ENCODE assay signal across 1 cellular context in the genomic region with DNA sequence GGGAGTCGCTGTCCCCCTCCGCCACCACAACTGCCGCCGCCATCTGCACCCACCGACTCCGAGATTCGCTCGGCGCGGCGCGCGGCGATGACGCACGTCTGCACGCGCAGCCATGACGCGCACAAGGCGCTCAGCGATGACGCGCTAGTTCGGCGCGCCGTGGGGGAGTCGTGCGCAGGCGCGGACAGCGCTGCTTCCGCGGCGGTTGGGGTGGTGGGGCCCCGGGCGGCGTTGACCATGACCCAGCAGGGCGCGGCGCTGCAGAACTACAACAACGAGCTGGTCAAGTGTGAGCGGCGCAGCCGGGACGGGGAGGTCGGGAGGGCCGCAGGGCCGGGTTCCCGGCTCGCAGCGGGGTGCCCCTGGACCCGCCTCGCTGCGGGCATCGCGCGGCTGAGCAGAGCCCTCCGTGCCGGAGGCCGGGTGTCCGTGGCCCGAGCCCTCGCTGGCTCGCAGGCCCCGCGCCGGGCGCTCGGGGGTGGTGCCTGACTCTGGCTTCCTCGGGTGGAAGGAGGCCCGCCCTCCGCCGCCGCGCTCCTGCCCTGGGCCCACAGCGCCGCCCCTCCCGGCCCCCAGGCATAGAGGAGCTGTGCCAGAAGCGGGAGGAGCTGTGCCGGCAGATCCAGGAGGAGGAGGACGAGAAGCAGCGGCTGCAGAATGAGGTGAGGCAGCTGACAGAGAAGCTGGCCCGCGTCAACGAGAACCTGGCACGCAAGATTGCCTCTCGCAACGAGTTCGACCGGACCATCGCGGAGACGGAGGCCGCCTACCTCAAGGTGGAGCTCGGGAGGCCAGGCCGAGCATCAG.
TF ChIP-seq lines count a peak whose summit lies in the region.

A gene with protein sequence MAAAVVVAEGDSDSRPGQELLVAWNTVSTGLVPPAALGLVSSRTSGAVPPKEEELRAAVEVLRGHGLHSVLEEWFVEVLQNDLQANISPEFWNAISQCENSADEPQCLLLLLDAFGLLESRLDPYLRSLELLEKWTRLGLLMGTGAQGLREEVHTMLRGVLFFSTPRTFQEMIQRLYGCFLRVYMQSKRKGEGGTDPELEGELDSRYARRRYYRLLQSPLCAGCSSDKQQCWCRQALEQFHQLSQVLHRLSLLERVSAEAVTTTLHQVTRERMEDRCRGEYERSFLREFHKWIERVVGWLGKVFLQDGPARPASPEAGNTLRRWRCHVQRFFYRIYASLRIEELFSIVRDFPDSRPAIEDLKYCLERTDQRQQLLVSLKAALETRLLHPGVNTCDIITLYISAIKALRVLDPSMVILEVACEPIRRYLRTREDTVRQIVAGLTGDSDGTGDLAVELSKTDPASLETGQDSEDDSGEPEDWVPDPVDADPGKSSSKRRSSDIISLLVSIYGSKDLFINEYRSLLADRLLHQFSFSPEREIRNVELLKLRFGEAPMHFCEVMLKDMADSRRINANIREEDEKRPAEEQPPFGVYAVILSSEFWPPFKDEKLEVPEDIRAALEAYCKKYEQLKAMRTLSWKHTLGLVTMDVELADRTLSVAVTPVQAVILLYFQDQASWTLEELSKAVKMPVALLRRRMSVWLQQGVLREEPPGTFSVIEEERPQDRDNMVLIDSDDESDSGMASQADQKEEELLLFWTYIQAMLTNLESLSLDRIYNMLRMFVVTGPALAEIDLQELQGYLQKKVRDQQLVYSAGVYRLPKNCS (minus strand): TSS at position 71 of the 807 bp plus-strand sequence. CDS start 28 bp downstream, at position 43.
A gene with protein sequence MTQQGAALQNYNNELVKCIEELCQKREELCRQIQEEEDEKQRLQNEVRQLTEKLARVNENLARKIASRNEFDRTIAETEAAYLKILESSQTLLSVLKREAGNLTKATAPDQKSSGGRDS (plus strand): TSS at position 187 of the 807 bp plus-strand sequence. CDS start 51 bp downstream, at position 238.

TF ChIP-seq in H1, 55 proteins besides CTCF, POLR2A, EP300 and RAD21 (continues in another document):
- TF ChIP-seq MAFK (IDR thresholded peaks at IDR 0.05; ENCODE audit: low read depth, low read length), result no peak
- peak; percentile 100 for TF ChIP-seq KDM4A (IDR thresholded peaks at IDR 0.05; ENCODE audit: low read depth, low read length, severe bottlenecking)
- TF ChIP-seq TCF12 (IDR thresholded peaks at IDR 0.05; ENCODE audit: low read depth, low read length), result 0 out of 2 replicates have a peak, but pooled peaks have one; percentile 7
- TF ChIP-seq RFX5 (IDR thresholded peaks at IDR 0.05; ENCODE audit: borderline replicate concordance, low read depth, low read length), result no peak
- TF ChIP-seq, protein P1, sequence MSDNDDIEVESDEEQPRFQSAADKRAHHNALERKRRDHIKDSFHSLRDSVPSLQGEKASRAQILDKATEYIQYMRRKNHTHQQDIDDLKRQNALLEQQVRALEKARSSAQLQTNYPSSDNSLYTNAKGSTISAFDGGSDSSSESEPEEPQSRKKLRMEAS (IDR thresholded peaks at IDR 0.05), result peak; percentile 94
- TF ChIP-seq SUZ12 (IDR thresholded peaks at IDR 0.05; ENCODE audit: low read length), result no peak; the same call in 1 of the 2 replicates
- TF ChIP-seq, protein P2, sequence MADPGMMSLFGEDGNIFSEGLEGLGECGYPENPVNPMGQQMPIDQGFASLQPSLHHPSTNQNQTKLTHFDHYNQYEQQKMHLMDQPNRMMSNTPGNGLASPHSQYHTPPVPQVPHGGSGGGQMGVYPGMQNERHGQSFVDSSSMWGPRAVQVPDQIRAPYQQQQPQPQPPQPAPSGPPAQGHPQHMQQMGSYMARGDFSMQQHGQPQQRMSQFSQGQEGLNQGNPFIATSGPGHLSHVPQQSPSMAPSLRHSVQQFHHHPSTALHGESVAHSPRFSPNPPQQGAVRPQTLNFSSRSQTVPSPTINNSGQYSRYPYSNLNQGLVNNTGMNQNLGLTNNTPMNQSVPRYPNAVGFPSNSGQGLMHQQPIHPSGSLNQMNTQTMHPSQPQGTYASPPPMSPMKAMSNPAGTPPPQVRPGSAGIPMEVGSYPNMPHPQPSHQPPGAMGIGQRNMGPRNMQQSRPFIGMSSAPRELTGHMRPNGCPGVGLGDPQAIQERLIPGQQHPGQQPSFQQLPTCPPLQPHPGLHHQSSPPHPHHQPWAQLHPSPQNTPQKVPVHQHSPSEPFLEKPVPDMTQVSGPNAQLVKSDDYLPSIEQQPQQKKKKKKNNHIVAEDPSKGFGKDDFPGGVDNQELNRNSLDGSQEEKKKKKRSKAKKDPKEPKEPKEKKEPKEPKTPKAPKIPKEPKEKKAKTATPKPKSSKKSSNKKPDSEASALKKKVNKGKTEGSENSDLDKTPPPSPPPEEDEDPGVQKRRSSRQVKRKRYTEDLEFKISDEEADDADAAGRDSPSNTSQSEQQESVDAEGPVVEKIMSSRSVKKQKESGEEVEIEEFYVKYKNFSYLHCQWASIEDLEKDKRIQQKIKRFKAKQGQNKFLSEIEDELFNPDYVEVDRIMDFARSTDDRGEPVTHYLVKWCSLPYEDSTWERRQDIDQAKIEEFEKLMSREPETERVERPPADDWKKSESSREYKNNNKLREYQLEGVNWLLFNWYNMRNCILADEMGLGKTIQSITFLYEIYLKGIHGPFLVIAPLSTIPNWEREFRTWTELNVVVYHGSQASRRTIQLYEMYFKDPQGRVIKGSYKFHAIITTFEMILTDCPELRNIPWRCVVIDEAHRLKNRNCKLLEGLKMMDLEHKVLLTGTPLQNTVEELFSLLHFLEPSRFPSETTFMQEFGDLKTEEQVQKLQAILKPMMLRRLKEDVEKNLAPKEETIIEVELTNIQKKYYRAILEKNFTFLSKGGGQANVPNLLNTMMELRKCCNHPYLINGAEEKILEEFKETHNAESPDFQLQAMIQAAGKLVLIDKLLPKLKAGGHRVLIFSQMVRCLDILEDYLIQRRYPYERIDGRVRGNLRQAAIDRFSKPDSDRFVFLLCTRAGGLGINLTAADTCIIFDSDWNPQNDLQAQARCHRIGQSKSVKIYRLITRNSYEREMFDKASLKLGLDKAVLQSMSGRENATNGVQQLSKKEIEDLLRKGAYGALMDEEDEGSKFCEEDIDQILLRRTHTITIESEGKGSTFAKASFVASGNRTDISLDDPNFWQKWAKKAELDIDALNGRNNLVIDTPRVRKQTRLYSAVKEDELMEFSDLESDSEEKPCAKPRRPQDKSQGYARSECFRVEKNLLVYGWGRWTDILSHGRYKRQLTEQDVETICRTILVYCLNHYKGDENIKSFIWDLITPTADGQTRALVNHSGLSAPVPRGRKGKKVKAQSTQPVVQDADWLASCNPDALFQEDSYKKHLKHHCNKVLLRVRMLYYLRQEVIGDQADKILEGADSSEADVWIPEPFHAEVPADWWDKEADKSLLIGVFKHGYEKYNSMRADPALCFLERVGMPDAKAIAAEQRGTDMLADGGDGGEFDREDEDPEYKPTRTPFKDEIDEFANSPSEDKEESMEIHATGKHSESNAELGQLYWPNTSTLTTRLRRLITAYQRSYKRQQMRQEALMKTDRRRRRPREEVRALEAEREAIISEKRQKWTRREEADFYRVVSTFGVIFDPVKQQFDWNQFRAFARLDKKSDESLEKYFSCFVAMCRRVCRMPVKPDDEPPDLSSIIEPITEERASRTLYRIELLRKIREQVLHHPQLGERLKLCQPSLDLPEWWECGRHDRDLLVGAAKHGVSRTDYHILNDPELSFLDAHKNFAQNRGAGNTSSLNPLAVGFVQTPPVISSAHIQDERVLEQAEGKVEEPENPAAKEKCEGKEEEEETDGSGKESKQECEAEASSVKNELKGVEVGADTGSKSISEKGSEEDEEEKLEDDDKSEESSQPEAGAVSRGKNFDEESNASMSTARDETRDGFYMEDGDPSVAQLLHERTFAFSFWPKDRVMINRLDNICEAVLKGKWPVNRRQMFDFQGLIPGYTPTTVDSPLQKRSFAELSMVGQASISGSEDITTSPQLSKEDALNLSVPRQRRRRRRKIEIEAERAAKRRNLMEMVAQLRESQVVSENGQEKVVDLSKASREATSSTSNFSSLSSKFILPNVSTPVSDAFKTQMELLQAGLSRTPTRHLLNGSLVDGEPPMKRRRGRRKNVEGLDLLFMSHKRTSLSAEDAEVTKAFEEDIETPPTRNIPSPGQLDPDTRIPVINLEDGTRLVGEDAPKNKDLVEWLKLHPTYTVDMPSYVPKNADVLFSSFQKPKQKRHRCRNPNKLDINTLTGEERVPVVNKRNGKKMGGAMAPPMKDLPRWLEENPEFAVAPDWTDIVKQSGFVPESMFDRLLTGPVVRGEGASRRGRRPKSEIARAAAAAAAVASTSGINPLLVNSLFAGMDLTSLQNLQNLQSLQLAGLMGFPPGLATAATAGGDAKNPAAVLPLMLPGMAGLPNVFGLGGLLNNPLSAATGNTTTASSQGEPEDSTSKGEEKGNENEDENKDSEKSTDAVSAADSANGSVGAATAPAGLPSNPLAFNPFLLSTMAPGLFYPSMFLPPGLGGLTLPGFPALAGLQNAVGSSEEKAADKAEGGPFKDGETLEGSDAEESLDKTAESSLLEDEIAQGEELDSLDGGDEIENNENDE (IDR thresholded peaks at IDR 0.05; ENCODE audit: insufficient replicate concordance, low read length), result no peak
- no peak for TF ChIP-seq KDM1A (IDR thresholded peaks at IDR 0.05; ENCODE audit: borderline replicate concordance, low read length)
- 0 out of 2 replicates have a peak, but pooled peaks have one; percentile 68 for TF ChIP-seq CHD2 (IDR thresholded peaks at IDR 0.05; ENCODE audit: low read length)
- TF ChIP-seq NANOG (IDR thresholded peaks at IDR 0.05; ENCODE audit: insufficient read depth, low read depth, low read length, poor library complexity, severe bottlenecking), result no peak
- TF ChIP-seq POU5F1 (IDR thresholded peaks at IDR 0.05; ENCODE audit: low read depth, low read length), result no peak
- TF ChIP-seq SIN3A (conservative IDR thresholded peaks at IDR 0.05 in 1 of 2, IDR thresholded peaks at IDR 0.05 in 1 of 2; ENCODE audit: low read depth in 1 of 2, low read length in 2 of 2), result peak in 1 of 2 experiments; percentile 99; a peak in 2 of 4 replicates
- TF ChIP-seq, protein P3, sequence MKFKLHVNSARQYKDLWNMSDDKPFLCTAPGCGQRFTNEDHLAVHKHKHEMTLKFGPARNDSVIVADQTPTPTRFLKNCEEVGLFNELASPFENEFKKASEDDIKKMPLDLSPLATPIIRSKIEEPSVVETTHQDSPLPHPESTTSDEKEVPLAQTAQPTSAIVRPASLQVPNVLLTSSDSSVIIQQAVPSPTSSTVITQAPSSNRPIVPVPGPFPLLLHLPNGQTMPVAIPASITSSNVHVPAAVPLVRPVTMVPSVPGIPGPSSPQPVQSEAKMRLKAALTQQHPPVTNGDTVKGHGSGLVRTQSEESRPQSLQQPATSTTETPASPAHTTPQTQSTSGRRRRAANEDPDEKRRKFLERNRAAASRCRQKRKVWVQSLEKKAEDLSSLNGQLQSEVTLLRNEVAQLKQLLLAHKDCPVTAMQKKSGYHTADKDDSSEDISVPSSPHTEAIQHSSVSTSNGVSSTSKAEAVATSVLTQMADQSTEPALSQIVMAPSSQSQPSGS (IDR thresholded peaks at IDR 0.05; ENCODE audit: low read length), result no peak
- no peak for TF ChIP-seq CHD1 (IDR thresholded peaks at IDR 0.05; ENCODE audit: low read depth, low read length)
- TF ChIP-seq EZH2 (IDR thresholded peaks at IDR 0.05; ENCODE audit: low read depth, low read length, severe bottlenecking), result no peak
- TF ChIP-seq HDAC2 (IDR thresholded peaks at IDR 0.05; ENCODE audit: borderline replicate concordance in 1 of 2, low read depth in 2 of 2, low read length in 2 of 2), result peak; percentile 47 to 96; a peak in 1 of 4 replicates
- no peak for TF ChIP-seq HDAC6 (IDR thresholded peaks at IDR 0.05; ENCODE audit: low read depth, low read length)
- TF ChIP-seq NRF1 (IDR thresholded peaks at IDR 0.05; ENCODE audit: low read depth, low read length), result peak; percentile 76
- TF ChIP-seq PHF8 (conservative IDR thresholded peaks at IDR 0.05; ENCODE audit: low read depth, low read length), result peak; percentile 88
- TF ChIP-seq GTF2F1 (IDR thresholded peaks at IDR 0.05; ENCODE audit: borderline replicate concordance, low read depth, low read length), result no peak
- TF ChIP-seq TAF1 (IDR thresholded peaks at IDR 0.05; ENCODE audit: low read depth, low read length), result peak; percentile 95
- TF ChIP-seq, protein P4, sequence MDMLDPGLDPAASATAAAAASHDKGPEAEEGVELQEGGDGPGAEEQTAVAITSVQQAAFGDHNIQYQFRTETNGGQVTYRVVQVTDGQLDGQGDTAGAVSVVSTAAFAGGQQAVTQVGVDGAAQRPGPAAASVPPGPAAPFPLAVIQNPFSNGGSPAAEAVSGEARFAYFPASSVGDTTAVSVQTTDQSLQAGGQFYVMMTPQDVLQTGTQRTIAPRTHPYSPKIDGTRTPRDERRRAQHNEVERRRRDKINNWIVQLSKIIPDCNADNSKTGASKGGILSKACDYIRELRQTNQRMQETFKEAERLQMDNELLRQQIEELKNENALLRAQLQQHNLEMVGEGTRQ (IDR thresholded peaks at IDR 0.05; ENCODE audit: low read length), result no peak
- no peak for TF ChIP-seq RNF2 (IDR thresholded peaks at IDR 0.05; ENCODE audit: borderline replicate concordance, low read depth, low read length, missing control alignments, poor library complexity, severe bottlenecking)
- no peak for TF ChIP-seq CBX8 (IDR thresholded peaks at IDR 0.05; ENCODE audit: borderline replicate concordance, low read depth, low read length)
- peak; percentile 81; the same call in 1 of the 2 replicates for TF ChIP-seq SP4 (IDR thresholded peaks at IDR 0.05; ENCODE audit: low read length)
- TF ChIP-seq CTBP2 (IDR thresholded peaks at IDR 0.05; ENCODE audit: borderline replicate concordance, insufficient read depth, insufficient read length, low read length), result no peak
- peak; percentile 19; the same call in 1 of the 2 replicates for TF ChIP-seq TEAD4 (IDR thresholded peaks at IDR 0.05; ENCODE audit: low read depth, low read length)
- no peak for TF ChIP-seq JUN (IDR thresholded peaks at IDR 0.05; ENCODE audit: low read depth, low read length)
- peak; percentile 99 for TF ChIP-seq KDM5A (IDR thresholded peaks at IDR 0.05; ENCODE audit: low read length)
- TF ChIP-seq, protein P5, sequence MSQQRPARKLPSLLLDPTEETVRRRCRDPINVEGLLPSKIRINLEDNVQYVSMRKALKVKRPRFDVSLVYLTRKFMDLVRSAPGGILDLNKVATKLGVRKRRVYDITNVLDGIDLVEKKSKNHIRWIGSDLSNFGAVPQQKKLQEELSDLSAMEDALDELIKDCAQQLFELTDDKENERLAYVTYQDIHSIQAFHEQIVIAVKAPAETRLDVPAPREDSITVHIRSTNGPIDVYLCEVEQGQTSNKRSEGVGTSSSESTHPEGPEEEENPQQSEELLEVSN (IDR thresholded peaks at IDR 0.05), result no peak
- TF ChIP-seq CREB1 (IDR thresholded peaks at IDR 0.05), result peak; percentile 100
- TF ChIP-seq ZNF274 (IDR thresholded peaks at IDR 0.05; ENCODE audit: borderline replicate concordance, extremely low read depth, low read length), result no peak
- TF ChIP-seq SAP30 (IDR thresholded peaks at IDR 0.05; ENCODE audit: insufficient read depth, insufficient replicate concordance, low read length), result peak; percentile 31
- peak; percentile 78 for TF ChIP-seq JUND (IDR thresholded peaks at IDR 0.05; ENCODE audit: low read length)
- peak; percentile 90 for TF ChIP-seq TBP (IDR thresholded peaks at IDR 0.05; ENCODE audit: low read depth, low read length)
- peak; percentile 91 for TF ChIP-seq YY1 (IDR thresholded peaks at IDR 0.05; ENCODE audit: low read depth, low read length)
- TF ChIP-seq, protein P6, sequence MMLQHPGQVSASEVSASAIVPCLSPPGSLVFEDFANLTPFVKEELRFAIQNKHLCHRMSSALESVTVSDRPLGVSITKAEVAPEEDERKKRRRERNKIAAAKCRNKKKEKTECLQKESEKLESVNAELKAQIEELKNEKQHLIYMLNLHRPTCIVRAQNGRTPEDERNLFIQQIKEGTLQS (IDR thresholded peaks at IDR 0.05; ENCODE audit: insufficient read depth, low read depth, low read length), result peak; percentile 100
- no peak for TF ChIP-seq CEBPB (IDR thresholded peaks at IDR 0.05; ENCODE audit: low read depth, low read length)
- peak; percentile 73 for TF ChIP-seq SP1 (IDR thresholded peaks at IDR 0.05; ENCODE audit: low read depth, low read length)
- TF ChIP-seq SIX5 (IDR thresholded peaks at IDR 0.05; ENCODE audit: low read depth, low read length), result peak; percentile 38; the same call in 1 of the 2 replicates
- TF ChIP-seq FOSL1 (IDR thresholded peaks at IDR 0.05; ENCODE audit: insufficient read depth, low read depth, low read length), result no peak
- TF ChIP-seq SIRT6 (IDR thresholded peaks at IDR 0.05; ENCODE audit: low read length), result no peak
